1 cellular context compared by ENCODE assay signal in the genomic region with DNA sequence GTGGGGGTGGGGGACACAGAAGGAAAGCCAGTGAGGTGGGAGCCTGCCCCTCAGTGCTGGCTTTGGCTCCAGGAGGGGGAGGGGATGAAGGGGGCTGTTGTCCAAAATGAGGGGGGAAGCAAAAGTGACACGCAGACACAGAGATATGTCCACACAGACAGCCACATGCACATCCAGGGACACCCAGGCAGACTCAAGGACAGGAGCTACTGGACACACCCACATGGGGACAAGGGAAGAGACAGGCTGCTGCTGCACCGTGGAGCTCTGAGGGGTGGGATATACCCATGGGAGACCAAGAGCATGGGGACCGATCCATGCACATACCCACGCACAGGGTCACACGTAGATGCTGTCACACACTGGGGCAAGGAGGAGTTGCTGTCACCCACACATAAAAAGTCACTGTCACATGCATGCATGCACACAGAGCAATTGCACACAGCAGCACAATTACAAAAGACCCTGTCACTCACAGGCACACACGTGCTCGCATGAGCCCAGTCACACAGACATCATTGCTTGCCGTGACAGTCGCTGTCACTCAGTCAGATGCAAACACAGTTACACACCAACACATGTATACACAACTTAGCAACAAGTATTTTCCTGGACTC.
TF ChIP-seq lines count a peak whose summit lies in the region.

No MANE protein-coding gene starts in this region.

TF ChIP-seq in HepG2, 621 proteins besides CTCF, POLR2A, EP300 and RAD21 (continues in another document):
- TF ChIP-seq IRF9 (CRISPR knock-in tag; IDR thresholded peaks at IDR 0.05; ENCODE audit: borderline replicate concordance) = 0 out of 2 replicates have a peak, but pooled peaks have one; percentile 23
- peak; percentile 25; the same call in 1 of the 2 replicates for TF ChIP-seq ZNF768 (CRISPR knock-in tag; IDR thresholded peaks at IDR 0.05)
- no peak for TF ChIP-seq AFF4 (CRISPR knock-in tag; IDR thresholded peaks at IDR 0.05)
- no peak for TF ChIP-seq ZNF142 (CRISPR knock-in tag; IDR thresholded peaks at IDR 0.05)
- no peak for TF ChIP-seq KAT8 (CRISPR knock-in tag; IDR thresholded peaks at IDR 0.05)
- TF ChIP-seq, protein P1, sequence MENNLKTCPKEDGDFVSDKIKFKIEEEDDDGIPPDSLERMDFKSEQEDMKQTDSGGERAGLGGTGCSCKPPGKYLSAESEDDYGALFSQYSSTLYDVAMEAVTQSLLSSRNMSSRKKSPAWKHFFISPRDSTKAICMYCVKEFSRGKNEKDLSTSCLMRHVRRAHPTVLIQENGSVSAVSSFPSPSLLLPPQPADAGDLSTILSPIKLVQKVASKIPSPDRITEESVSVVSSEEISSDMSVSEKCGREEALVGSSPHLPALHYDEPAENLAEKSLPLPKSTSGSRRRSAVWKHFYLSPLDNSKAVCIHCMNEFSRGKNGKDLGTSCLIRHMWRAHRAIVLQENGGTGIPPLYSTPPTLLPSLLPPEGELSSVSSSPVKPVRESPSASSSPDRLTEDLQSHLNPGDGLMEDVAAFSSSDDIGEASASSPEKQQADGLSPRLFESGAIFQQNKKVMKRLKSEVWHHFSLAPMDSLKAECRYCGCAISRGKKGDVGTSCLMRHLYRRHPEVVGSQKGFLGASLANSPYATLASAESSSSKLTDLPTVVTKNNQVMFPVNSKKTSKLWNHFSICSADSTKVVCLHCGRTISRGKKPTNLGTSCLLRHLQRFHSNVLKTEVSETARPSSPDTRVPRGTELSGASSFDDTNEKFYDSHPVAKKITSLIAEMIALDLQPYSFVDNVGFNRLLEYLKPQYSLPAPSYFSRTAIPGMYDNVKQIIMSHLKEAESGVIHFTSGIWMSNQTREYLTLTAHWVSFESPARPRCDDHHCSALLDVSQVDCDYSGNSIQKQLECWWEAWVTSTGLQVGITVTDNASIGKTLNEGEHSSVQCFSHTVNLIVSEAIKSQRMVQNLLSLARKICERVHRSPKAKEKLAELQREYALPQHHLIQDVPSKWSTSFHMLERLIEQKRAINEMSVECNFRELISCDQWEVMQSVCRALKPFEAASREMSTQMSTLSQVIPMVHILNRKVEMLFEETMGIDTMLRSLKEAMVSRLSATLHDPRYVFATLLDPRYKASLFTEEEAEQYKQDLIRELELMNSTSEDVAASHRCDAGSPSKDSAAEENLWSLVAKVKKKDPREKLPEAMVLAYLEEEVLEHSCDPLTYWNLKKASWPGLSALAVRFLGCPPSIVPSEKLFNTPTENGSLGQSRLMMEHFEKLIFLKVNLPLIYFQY (CRISPR knock-in tag; IDR thresholded peaks at IDR 0.05; ENCODE audit: borderline replicate concordance) = no peak
- TF ChIP-seq NCOR1 (IDR thresholded peaks at IDR 0.05; ENCODE audit: borderline replicate concordance, low read length) = no peak
- no peak for TF ChIP-seq GPBP1L1 (CRISPR knock-in tag; IDR thresholded peaks at IDR 0.05)
- 0 out of 2 replicates have a peak, but pooled peaks have one; percentile 44 for TF ChIP-seq PRDM10 (CRISPR knock-in tag; IDR thresholded peaks at IDR 0.05; ENCODE audit: low read depth)
- TF ChIP-seq, protein P2, sequence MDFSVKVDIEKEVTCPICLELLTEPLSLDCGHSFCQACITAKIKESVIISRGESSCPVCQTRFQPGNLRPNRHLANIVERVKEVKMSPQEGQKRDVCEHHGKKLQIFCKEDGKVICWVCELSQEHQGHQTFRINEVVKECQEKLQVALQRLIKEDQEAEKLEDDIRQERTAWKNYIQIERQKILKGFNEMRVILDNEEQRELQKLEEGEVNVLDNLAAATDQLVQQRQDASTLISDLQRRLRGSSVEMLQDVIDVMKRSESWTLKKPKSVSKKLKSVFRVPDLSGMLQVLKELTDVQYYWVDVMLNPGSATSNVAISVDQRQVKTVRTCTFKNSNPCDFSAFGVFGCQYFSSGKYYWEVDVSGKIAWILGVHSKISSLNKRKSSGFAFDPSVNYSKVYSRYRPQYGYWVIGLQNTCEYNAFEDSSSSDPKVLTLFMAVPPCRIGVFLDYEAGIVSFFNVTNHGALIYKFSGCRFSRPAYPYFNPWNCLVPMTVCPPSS (IDR thresholded peaks at IDR 0.05) = no peak
- TF ChIP-seq ZBTB7A (CRISPR knock-in tag; IDR thresholded peaks at IDR 0.05) = peak; percentile 62; the same call in 1 of the 2 replicates
- TF ChIP-seq, protein P3, sequence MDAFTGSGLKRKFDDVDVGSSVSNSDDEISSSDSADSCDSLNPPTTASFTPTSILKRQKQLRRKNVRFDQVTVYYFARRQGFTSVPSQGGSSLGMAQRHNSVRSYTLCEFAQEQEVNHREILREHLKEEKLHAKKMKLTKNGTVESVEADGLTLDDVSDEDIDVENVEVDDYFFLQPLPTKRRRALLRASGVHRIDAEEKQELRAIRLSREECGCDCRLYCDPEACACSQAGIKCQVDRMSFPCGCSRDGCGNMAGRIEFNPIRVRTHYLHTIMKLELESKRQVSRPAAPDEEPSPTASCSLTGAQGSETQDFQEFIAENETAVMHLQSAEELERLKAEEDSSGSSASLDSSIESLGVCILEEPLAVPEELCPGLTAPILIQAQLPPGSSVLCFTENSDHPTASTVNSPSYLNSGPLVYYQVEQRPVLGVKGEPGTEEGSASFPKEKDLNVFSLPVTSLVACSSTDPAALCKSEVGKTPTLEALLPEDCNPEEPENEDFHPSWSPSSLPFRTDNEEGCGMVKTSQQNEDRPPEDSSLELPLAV (CRISPR knock-in tag; conservative IDR thresholded peaks at IDR 0.05; ENCODE audit: low read depth) = no peak
- TF ChIP-seq, protein P4, sequence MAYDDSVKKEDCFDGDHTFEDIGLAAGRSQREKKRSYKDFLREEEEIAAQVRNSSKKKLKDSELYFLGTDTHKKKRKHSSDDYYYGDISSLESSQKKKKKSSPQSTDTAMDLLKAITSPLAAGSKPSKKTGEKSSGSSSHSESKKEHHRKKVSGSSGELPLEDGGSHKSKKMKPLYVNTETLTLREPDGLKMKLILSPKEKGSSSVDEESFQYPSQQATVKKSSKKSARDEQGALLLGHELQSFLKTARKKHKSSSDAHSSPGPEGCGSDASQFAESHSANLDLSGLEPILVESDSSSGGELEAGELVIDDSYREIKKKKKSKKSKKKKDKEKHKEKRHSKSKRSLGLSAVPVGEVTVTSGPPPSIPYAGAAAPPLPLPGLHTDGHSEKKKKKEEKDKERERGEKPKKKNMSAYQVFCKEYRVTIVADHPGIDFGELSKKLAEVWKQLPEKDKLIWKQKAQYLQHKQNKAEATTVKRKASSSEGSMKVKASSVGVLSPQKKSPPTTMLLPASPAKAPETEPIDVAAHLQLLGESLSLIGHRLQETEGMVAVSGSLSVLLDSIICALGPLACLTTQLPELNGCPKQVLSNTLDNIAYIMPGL (CRISPR knock-in tag; IDR thresholded peaks at IDR 0.05; ENCODE audit: borderline replicate concordance in 1 of 2, low read depth in 1 of 2) = no peak
- no peak for TF ChIP-seq TBL1XR1 (IDR thresholded peaks at IDR 0.05; ENCODE audit: borderline replicate concordance, low read length, partially characterized antibody)
- TF ChIP-seq ELF1 (CRISPR knock-in tag; IDR thresholded peaks at IDR 0.05) = no peak
- 0 out of 2 replicates have a peak, but pooled peaks have one; percentile 25 for TF ChIP-seq SP5 (CRISPR knock-in tag; IDR thresholded peaks at IDR 0.05; ENCODE audit: borderline replicate concordance, low read depth)
- 0 out of 2 replicates have a peak, but pooled peaks have one; percentile 50 for TF ChIP-seq KMT2A (CRISPR knock-in tag; IDR thresholded peaks at IDR 0.05)
